24 cellular contexts compared by ENCODE assay signal in genomic region chr17:31645351-31645750, GRCh38.
"Had no signal": no experiment of that assay in that cellular context is flagged by ENCODE, and none has a peak within 500 bp of the region (broad histone marks: within the 10 kb centered on the region; RNA-seq: fewer than 3 reads in every experiment).

No MANE protein-coding gene starts in this region.

- H3K4me1 ChIP-seq: lower lobe of right lung, spleen, tibial nerve, uterus had no signal

- H3K27me3 ChIP-seq: cardiac muscle cell, tibial nerve, uterus had no signal

- ATAC-seq: effector memory CD8-positive, alpha-beta T cell; left colon; lower lobe of right lung had no signal

- H3K4me3 Mint-ChIP-seq: activated CD4-positive, alpha-beta T cell treated with anti-CD3 and anti-CD28 coated beads, Interleukin-2, amount 10 ng/mL, durations not matched to agents 24 days and 14 days; activated naive CD8-positive, alpha-beta T cell treated with anti-CD3 and anti-CD28 coated beads for 36 hours; effector memory CD8-positive, alpha-beta T cell; nephron; T-helper 2 cell treated with Interferon-gamma antibody and Interleukin-4, amounts not matched to agents 5 μg/mL and 100 μg/mL, for 36 hours had no signal

- H3K4me3 ChIP-seq: cardiac muscle cell, lower lobe of right lung, spleen, tibial nerve, uterus had no signal

- H3K36me3 ChIP-seq: cardiac muscle cell, lower lobe of right lung, spleen, tibial nerve, uterus had no signal

- DNase-seq: activated CD4-positive, alpha-beta T cell treated with anti-CD3 and anti-CD28 coated beads, Interleukin-2, amount 10 ng/mL, durations not matched to agents 24 days and 14 days; activated CD4-positive, CD25-positive, alpha-beta regulatory T cell; activated CD8-positive, alpha-beta memory T cell treated with anti-CD3 and anti-CD28 coated beads for 24 hours; activated CD8-positive, alpha-beta memory T cell treated with anti-CD3 and anti-CD28 coated beads, Interleukin-2, amount 50 U/mL, for 48 hours; activated effector memory CD4-positive, alpha-beta T cell treated with Interleukin-2 at 50 U/mL for 16 hours; activated naive CD8-positive, alpha-beta T cell treated with anti-CD3 and anti-CD28 coated beads for 36 hours; activated T-cell treated with anti-CD3 and anti-CD28 coated beads, Interleukin-2, amount 50 U/mL, for 48 hours; amniotic stem cell; effector memory CD8-positive, alpha-beta T cell; foreskin fibroblast; hippocampal formation; left colon; lower lobe of right lung; occipital lobe; posterior cingulate gyrus; retina; spleen; stimulated activated CD4-positive, alpha-beta T cell treated with anti-CD3 and anti-CD28 coated beads, Interleukin-4, amount 100 ng/mL, for 4 hours; stimulated activated naive CD4-positive, alpha-beta T cell treated with Interleukin-2 at 50 U/mL for 16 hours; uterus had no signal

- H3K27me3 Mint-ChIP-seq: activated CD4-positive, alpha-beta T cell treated with anti-CD3 and anti-CD28 coated beads, Interleukin-2, amount 10 ng/mL, durations not matched to agents 24 days and 14 days had no signal

- H3K27ac ChIP-seq: cardiac muscle cell, lower lobe of right lung, spleen, tibial nerve, uterus had no signal

- H3K4me1 Mint-ChIP-seq: activated CD4-positive, alpha-beta T cell treated with anti-CD3 and anti-CD28 coated beads, Interleukin-2, amount 10 ng/mL, durations not matched to agents 24 days and 14 days; activated naive CD8-positive, alpha-beta T cell treated with anti-CD3 and anti-CD28 coated beads for 36 hours; nephron had no signal

- H3K27ac Mint-ChIP-seq: activated CD4-positive, alpha-beta T cell treated with anti-CD3 and anti-CD28 coated beads, Interleukin-2, amount 10 ng/mL, durations not matched to agents 24 days and 14 days; activated naive CD8-positive, alpha-beta T cell treated with anti-CD3 and anti-CD28 coated beads for 36 hours; effector memory CD8-positive, alpha-beta T cell; nephron; T-helper 2 cell treated with Interferon-gamma antibody and Interleukin-4, amounts not matched to agents 5 μg/mL and 100 μg/mL, for 36 hours had no signal
